In the genomic region with DNA sequence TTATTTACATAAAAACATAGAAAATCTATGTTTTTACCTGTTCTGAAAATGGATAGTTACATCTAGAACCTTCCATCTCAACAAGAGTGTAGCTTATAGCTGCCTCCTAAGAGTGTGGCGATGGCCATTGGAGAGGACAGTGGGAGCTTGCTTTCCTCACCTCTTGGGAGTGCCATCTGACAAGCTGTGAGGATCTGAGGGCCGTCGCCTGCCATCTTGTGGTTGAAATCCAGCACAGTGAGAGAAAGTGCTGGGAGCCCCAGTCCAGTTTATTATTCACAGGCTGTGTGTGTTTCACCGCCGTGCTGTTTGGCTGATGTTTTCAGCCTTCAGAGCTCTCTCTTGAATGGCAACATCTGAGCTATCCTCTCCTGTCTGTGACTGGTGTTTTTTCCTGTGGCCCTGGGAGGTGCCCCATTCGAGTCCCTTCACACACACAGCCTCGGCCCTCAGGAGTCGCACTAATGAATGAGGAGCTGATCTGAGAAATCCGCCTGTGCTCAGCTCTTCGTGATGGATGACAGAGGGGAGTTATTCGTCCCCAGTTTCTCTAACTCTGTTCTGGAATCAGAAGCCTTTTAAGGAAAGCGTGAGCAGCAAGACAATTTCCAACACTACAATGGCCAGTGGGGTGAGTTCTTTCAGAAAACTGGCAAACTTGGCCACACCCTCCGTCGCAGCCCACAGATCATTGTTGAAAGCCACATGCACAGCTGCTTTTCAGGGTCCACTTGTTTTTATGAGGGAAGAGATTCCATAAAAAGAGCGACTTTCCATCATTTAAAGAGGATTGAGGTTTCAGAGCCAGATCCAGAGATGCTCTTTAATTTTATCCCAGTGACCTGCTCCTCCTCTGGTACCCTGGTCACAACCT, we compare ENCODE assay signal across 8 cellular contexts.
A peak's percentile ranks its signal among the peaks of the same experiment; 100 is the strongest.
DNase-seq lines count a peak whose midpoint lies in the region; ATAC-seq and TF ChIP-seq lines count a peak whose summit lies in the region.

No MANE protein-coding gene starts in this region.

- CTCF ChIA-PET in HEK293T (lab: Yijun Ruan, JAX): interaction anchor here (0.6 to 1.4 kb wide), 21 partner anchors 9 to 637 kb away, joined by 3 to 13 read pairs (median 4); a partner anchor contains a TSS

- TF ChIP-seq CTCF in glutamatergic neuron (IDR thresholded peaks at IDR 0.05; ENCODE audit: partially characterized antibody, unreplicated experiment): peak; percentile 55

- no peaks in the 10 kb centered on the region for H3K4me1 Mint-ChIP-seq in activated T-helper 17 cell treated with anti-CD3 and anti-CD28 coated beads, Interleukin-2, amount 50 U/mL, for 72 hours
- peaks cover 16% of the 10 kb centered on the region for H3K4me1 Mint-ChIP-seq in glutamatergic neuron (ENCODE audit: low read depth, unreplicated experiment)

- no peaks in the 10 kb centered on the region for H3K27me3 Mint-ChIP-seq in activated T-helper 17 cell treated with anti-CD3 and anti-CD28 coated beads, Interleukin-2, amount 50 U/mL, for 72 hours
- H3K27me3 Mint-ChIP-seq in glutamatergic neuron (ENCODE audit: unreplicated experiment): no peaks in the 10 kb centered on the region

- H3K9me3 Mint-ChIP-seq in activated T-helper 17 cell treated with anti-CD3 and anti-CD28 coated beads, Interleukin-2, amount 50 U/mL, for 72 hours: no peaks in the 10 kb centered on the region
- H3K9me3 Mint-ChIP-seq in glutamatergic neuron (ENCODE audit: unreplicated experiment): peaks cover 4% of the 10 kb centered on the region

- DNase-seq in Daoy (ENCODE audit: low read depth) (peak; percentile 79), HEK293T (ENCODE audit: extremely low spot score) (peak; percentile 79), NCI-H2227 (lab: John Stamatoyannopoulos, UW; ENCODE audit: unreplicated experiment) (peak; percentile 87), glutamatergic neuron (peak; percentile 79), pons (ENCODE audit: low spot score) (peak; percentile 94)
- DNase-seq in effector CD4-positive, alpha-beta T cell: no peak
- no peak for DNase-seq in stimulated activated naive CD4-positive, alpha-beta T cell (lab: John Stamatoyannopoulos, UW)

- peak; percentile 43 for ATAC-seq in activated T-helper 17 cell treated with anti-CD3 and anti-CD28 coated beads, Interleukin-2, amount 50 U/mL, for 72 hours (replicated peaks)

- POLR2A ChIA-PET in HEK293T (lab: Yijun Ruan, JAX): no interaction called here

- H3K36me3 Mint-ChIP-seq in activated T-helper 17 cell treated with anti-CD3 and anti-CD28 coated beads, Interleukin-2, amount 50 U/mL, for 72 hours (ENCODE audit: low read depth): no peaks in the 10 kb centered on the region
- H3K36me3 Mint-ChIP-seq in glutamatergic neuron (ENCODE audit: unreplicated experiment): no peaks in the 10 kb centered on the region

- H3K4me3 Mint-ChIP-seq in activated T-helper 17 cell treated with anti-CD3 and anti-CD28 coated beads, Interleukin-2, amount 50 U/mL, for 72 hours: no peak overlapping the region
- H3K4me3 Mint-ChIP-seq in glutamatergic neuron (ENCODE audit: unreplicated experiment): no peak overlapping the region

- H3K27ac Mint-ChIP-seq in activated T-helper 17 cell treated with anti-CD3 and anti-CD28 coated beads, Interleukin-2, amount 50 U/mL, for 72 hours: no peak overlapping the region
- peak overlapping the region; percentile 31 for H3K27ac Mint-ChIP-seq in glutamatergic neuron (ENCODE audit: unreplicated experiment)

TF ChIP-seq in HEK293T, 16 proteins besides CTCF, POLR2A, EP300 and RAD21:
- TF ChIP-seq ELF4 (IDR thresholded peaks at IDR 0.05): no peak
- TF ChIP-seq ARNT (IDR thresholded peaks at IDR 0.05): no peak
- TF ChIP-seq LEF1 (IDR thresholded peaks at IDR 0.05; ENCODE audit: borderline replicate concordance): no peak
- TF ChIP-seq SP1 (IDR thresholded peaks at IDR 0.05): no peak
- TF ChIP-seq FOXM1 (IDR thresholded peaks at IDR 0.05; ENCODE audit: borderline replicate concordance): no peak
- TF ChIP-seq NFRKB (IDR thresholded peaks at IDR 0.05): no peak
- TF ChIP-seq FOXK2 (IDR thresholded peaks at IDR 0.05): no peak
- TF ChIP-seq L3MBTL2 (conservative IDR thresholded peaks at IDR 0.05): no peak
- no peak for TF ChIP-seq TARDBP (IDR thresholded peaks at IDR 0.05)
- no peak for TF ChIP-seq SUZ12 (IDR thresholded peaks at IDR 0.05)
- TF ChIP-seq BHLHE40 (IDR thresholded peaks at IDR 0.05; ENCODE audit: borderline replicate concordance): no peak
- TF ChIP-seq CTBP1 (IDR thresholded peaks at IDR 0.05; ENCODE audit: borderline replicate concordance): no peak

Comparison
In these comparisons a context has a peak if more than half of its experiments do, and no peak if none do; other contexts are left out.
1. DNase-seq: peak in Daoy (single experiment), HEK293T (single experiment), NCI-H2227 (single experiment), glutamatergic neuron (single experiment) and pons (single experiment); none in effector CD4-positive, alpha-beta T cell (single experiment) and stimulated activated naive CD4-positive, alpha-beta T cell (0 of 6).